ENCODE assay signal across 35 cellular contexts in the genomic region with DNA sequence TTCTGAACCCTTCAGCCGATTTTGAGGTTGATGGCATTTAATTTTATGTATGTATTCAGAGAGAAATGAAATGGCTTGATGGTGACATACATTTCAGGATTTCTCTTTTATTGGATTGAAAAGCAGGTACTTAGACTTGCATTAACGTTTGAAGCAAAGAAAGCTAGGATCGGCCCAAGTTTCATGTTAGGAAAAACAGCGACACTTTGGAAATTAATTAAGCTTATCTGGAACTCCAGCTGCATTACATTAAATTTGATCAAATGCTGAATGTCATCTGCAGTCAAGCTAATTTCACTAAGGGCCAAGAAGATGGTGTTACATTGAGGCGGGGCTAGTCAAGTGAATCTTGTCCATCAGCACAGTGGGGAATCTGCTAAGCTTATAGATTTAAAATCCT.
"Had no signal": no experiment of that assay in that cellular context is flagged by ENCODE, and none has a peak within 500 bp of the region (broad histone marks: within the 10 kb centered on the region; RNA-seq: fewer than 3 reads in every experiment).

No MANE protein-coding gene starts in this region.

- H3K27me3 ChIP-seq: MG63 had no signal

- H3K4me2 ChIP-seq: KMS-11 had no signal

- DNase-seq: Karpas-422, Kasumi-1, KG1, MG63, MM.1S, MV-4-11, NCI-H1048, NCI-H1092, NCI-H1092 treated with DMSO at 0.1 percent for 48 hours, NCI-H1105, NCI-H1105 treated with DMSO at 0.1 percent for 48 hours, NCI-H1417, NCI-H1417 treated with DMSO at 0.1 percent for 48 hours, NCI-H1436, NCI-H1436 treated with DMSO at 0.1 percent for 48 hours, NCI-H146, NCI-H1694, NCI-H1694 treated with DMSO at 0.1 percent for 48 hours, NCI-H187, NCI-H187 treated with DMSO at 0.1 percent for 48 hours, NCI-H1930, NCI-H2029, NCI-H2029 treated with DMSO at 0.1 percent for 48 hours, NCI-H2081, NCI-H2081 treated with DMSO at 0.1 percent for 48 hours, NCI-H2107, NCI-H2171, NCI-H2171 treated with DMSO at 0.1 percent for 48 hours, NCI-H2227 treated with DMSO at 0.1 percent for 48 hours, NCI-H226, NCI-H345, NCI-H446, NCI-H446 treated with DMSO at 0.1 percent for 48 hours, NCI-H510A had no signal

- H3K4me3 ChIP-seq: MG63 had no signal

- H3K9me3 ChIP-seq: MG63 had no signal

- H3K36me3 ChIP-seq: MG63 had no signal

- H3K9ac ChIP-seq: KMS-11 had no signal

- H3K27ac ChIP-seq: KMS-11 had no signal
